ENCODE assay signal across 1 cellular context in genomic region chr18:58512161-58512581, GRCh38.
TF ChIP-seq lines count a peak whose summit lies in the region.

No MANE protein-coding gene starts in this region.

TF ChIP-seq in IMR-90, 13 proteins besides CTCF, POLR2A, EP300 and RAD21:
- TF ChIP-seq RCOR1 (IDR thresholded peaks at IDR 0.05; ENCODE audit: insufficient replicate concordance, low read length) (no peak), RFX5 (IDR thresholded peaks at IDR 0.05; ENCODE audit: low read depth, low read length) (no peak), NFE2L2 (IDR thresholded peaks at IDR 0.05; ENCODE audit: low read depth, low read length) (no peak), MAZ (IDR thresholded peaks at IDR 0.05; ENCODE audit: borderline replicate concordance, low read depth, low read length) (no peak), ELK1 (IDR thresholded peaks at IDR 0.05; ENCODE audit: borderline replicate concordance, low read depth, low read length) (no peak), SMC3 (IDR thresholded peaks at IDR 0.05; ENCODE audit: low read depth, low read length) (no peak), CEBPB (IDR thresholded peaks at IDR 0.05; ENCODE audit: low read depth, low read length) (no peak), FOS (IDR thresholded peaks at IDR 0.05; ENCODE audit: low read depth, low read length) (no peak), MAFK (IDR thresholded peaks at IDR 0.05; ENCODE audit: low read depth, low read length) (no peak), BHLHE40 (IDR thresholded peaks at IDR 0.05; ENCODE audit: low read depth, low read length) (no peak), CHD1 (IDR thresholded peaks at IDR 0.05; ENCODE audit: low read depth, low read length) (no peak)
